6 cellular contexts compared by ENCODE assay signal in the genomic region with DNA sequence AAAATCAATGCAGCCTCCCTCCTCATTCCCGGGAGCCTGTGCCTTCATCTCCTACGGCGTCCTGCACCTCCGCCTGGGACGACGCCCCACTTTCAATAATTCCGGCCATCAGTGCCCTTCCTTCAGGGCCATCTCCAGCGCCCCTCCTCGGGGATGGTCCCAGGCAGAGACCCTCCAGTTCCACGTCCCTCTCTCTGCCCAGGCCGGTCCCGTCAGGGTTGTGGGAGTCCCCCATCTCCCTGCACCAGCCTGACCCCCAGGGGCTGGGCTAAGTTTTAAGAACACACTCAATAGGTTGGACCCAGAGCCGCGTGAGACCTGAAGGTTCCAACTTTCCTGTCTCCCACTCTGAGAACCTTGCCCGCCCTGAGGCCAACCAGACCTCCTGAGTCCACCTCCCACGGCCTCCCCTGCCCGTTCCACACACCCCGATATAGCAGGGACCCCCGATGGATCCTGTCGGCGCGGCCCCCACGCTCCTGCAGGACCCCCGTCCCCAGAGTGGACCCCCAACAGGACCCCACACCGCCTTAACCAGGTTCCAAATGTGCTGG. TPM values are rescaled to one million over a fixed set of nuclear protein-coding genes. Genes with fewer than 3 reads are reported as not detected.
DNase-seq lines count a peak whose midpoint lies in the region; ATAC-seq, FAIRE-seq and TF ChIP-seq lines count a peak whose summit lies in the region.

No MANE protein-coding gene starts in this region.

- no peak for TF ChIP-seq CTCF in bronchial epithelial cell (IDR thresholded peaks at IDR 0.05; ENCODE audit: insufficient read depth, low read length, severe bottlenecking)

- H3K4me3 ChIP-seq in HUES6 (ENCODE audit: low read depth, low read length), result peak overlapping the region; percentile 82
- H3K4me3 ChIP-seq in bronchial epithelial cell (ENCODE audit: low read depth, low read length), result peak overlapping the region; percentile 90
- H3K4me3 ChIP-seq in neuron (ENCODE audit: low read length), result peak overlapping the region; percentile 76

- H3K27ac ChIP-seq in HUES6 (ENCODE audit: low read depth, low read length), result no peak overlapping the region

- H3K27me3 ChIP-seq in HUES6 (ENCODE audit: control insufficient read depth, insufficient read depth, low read length) (peaks cover 4% of the 10 kb centered on the region; the same call in 1 of the 2 replicates), bronchial epithelial cell (ENCODE audit: control insufficient read depth, insufficient read depth, low read length) (no peaks in the 10 kb centered on the region), neuron (ENCODE audit: insufficient read depth, low read length) (no peaks in the 10 kb centered on the region)

- H3K9me3 ChIP-seq in HUES6 (ENCODE audit: control insufficient read depth, insufficient read depth, low read depth, low read length) (peaks cover 6% of the 10 kb centered on the region), neuron (ENCODE audit: low read length) (no peaks in the 10 kb centered on the region)

- peaks cover 9% of the 10 kb centered on the region for H3K36me3 ChIP-seq in HUES6 (ENCODE audit: control insufficient read depth, insufficient read depth, low read length)
- H3K36me3 ChIP-seq in bronchial epithelial cell (ENCODE audit: control insufficient read depth, insufficient read depth, low read length), result no peaks in the 10 kb centered on the region
- H3K36me3 ChIP-seq in neuron (ENCODE audit: insufficient read depth, low read length), result no peaks in the 10 kb centered on the region

- no peak for FAIRE-seq in bronchial epithelial cell (lab: Jason Lieb, UNC)

- ATAC-seq in GM19324 (IDR thresholded peaks at IDR 0.05; ENCODE audit: low FRiP score, unreplicated experiment) (no peak), GM21786 (IDR thresholded peaks at IDR 0.05; ENCODE audit: unreplicated experiment) (no peak)

- H3K4me1 ChIP-seq in HUES6 (ENCODE audit: control insufficient read depth, insufficient read depth, low read length) (peaks cover 7% of the 10 kb centered on the region), neuron (ENCODE audit: insufficient read depth, low read length) (no peaks in the 10 kb centered on the region)

- DNase-seq in bronchial epithelial cell (ENCODE audit: low read depth), result no peak
- DNase-seq in NCI-H446 treated with DMSO at 0.1 percent for 48 hours (lab: John Stamatoyannopoulos, UW), result no peak

- H2AFZ ChIP-seq in neuron (ENCODE audit: low read depth, low read length), result peak overlapping the region; percentile 78

- H3K9ac ChIP-seq in HUES6 (ENCODE audit: low read length), result peak overlapping the region; percentile 77

RNA-seq across cellular contexts. Expression of a gene that starts 0.6 kb away (rescaled TPM):
- total RNA-seq in bronchial epithelial cell, result 25.7 and 28.7 TPM in 2 replicates

RNA-seq across cellular contexts. Expression of a gene that starts 32.4 kb away (rescaled TPM):
- total RNA-seq in bronchial epithelial cell, result under 0.01 and 0.26 TPM in 2 replicates

RNA-seq across cellular contexts. Expression of a gene that starts 54.3 kb away (rescaled TPM):
- total RNA-seq in bronchial epithelial cell, result 10.3 and 18.2 TPM in 2 replicates

RNA-seq across cellular contexts. Expression of a gene that starts 54.4 kb away (rescaled TPM):
- 50.3 and 91.9 TPM in 2 replicates for total RNA-seq in bronchial epithelial cell
